Comparison of ENCODE assay signal across 1 cellular context in genomic region chr1:37556712-37557196, GRCh38.
TF ChIP-seq lines count a peak whose summit lies in the region.

Gene DNALI1 (plus strand): TSS chr1:37556940. CDS start chr1:37556995, 55 bp downstream.

TF ChIP-seq in HepG2, 621 proteins besides CTCF, POLR2A, EP300 and RAD21 (continued from another document and continues in another):
- no peak for TF ChIP-seq CERS6 (CRISPR knock-in tag; IDR thresholded peaks at IDR 0.05)
- TF ChIP-seq ZBTB38 (CRISPR knock-in tag; IDR thresholded peaks at IDR 0.05) = peak; percentile 85
- TF ChIP-seq TEAD2 (CRISPR knock-in tag; IDR thresholded peaks at IDR 0.05) = no peak
- peak; percentile 44 for TF ChIP-seq SAP130 (CRISPR knock-in tag; IDR thresholded peaks at IDR 0.05; ENCODE audit: low read depth)
- TF ChIP-seq E2F5 (CRISPR knock-in tag; conservative IDR thresholded peaks at IDR 0.05) = no peak
- TF ChIP-seq BORCS8-MEF2B (CRISPR knock-in tag; IDR thresholded peaks at IDR 0.05) = peak; percentile 17; the same call in 1 of the 2 replicates
- no peak for TF ChIP-seq TOPORS (CRISPR knock-in tag; IDR thresholded peaks at IDR 0.05)
- TF ChIP-seq YEATS4 (CRISPR knock-in tag; IDR thresholded peaks at IDR 0.05; ENCODE audit: borderline replicate concordance) = no peak
- peak; percentile 69 for TF ChIP-seq RFX1 (IDR thresholded peaks at IDR 0.05)
- peak; percentile 48; the same call in 1 of the 2 replicates for TF ChIP-seq TFDP2 (CRISPR knock-in tag; IDR thresholded peaks at IDR 0.05)
- TF ChIP-seq MIER3 (CRISPR knock-in tag; IDR thresholded peaks at IDR 0.05; ENCODE audit: borderline replicate concordance) = no peak
- TF ChIP-seq ZNF775 (CRISPR knock-in tag; IDR thresholded peaks at IDR 0.05; ENCODE audit: borderline replicate concordance) = no peak
- TF ChIP-seq HNF4A (CRISPR knock-in tag; IDR thresholded peaks at IDR 0.05) = no peak
- peak; percentile 73 for TF ChIP-seq PRPF4 (IDR thresholded peaks at IDR 0.05; ENCODE audit: low read depth, low read length, poor library complexity, severe bottlenecking)
- no peak for TF ChIP-seq SNAPC5 (CRISPR knock-in tag; IDR thresholded peaks at IDR 0.05; ENCODE audit: borderline replicate concordance)
- TF ChIP-seq CHD4 (IDR thresholded peaks at IDR 0.05; ENCODE audit: borderline replicate concordance, low read length) = no peak
- TF ChIP-seq ZBTB4 (CRISPR knock-in tag; IDR thresholded peaks at IDR 0.05; ENCODE audit: borderline replicate concordance) = 0 out of 2 replicates have a peak, but pooled peaks have one; percentile 46
- TF ChIP-seq MBNL3 (CRISPR knock-in tag; conservative IDR thresholded peaks at IDR 0.05) = no peak
- no peak for TF ChIP-seq TAF1 (CRISPR knock-in tag; IDR thresholded peaks at IDR 0.05)
- no peak for TF ChIP-seq ZZZ3 (CRISPR knock-in tag; IDR thresholded peaks at IDR 0.05; ENCODE audit: borderline replicate concordance)
- TF ChIP-seq FOXA1 (IDR thresholded peaks at IDR 0.05) = no peak
- 0 out of 2 replicates have a peak, but pooled peaks have one; percentile 20 for TF ChIP-seq FOXA1 (CRISPR knock-in tag; IDR thresholded peaks at IDR 0.05)
- no peak for TF ChIP-seq AGO1 (IDR thresholded peaks at IDR 0.05; ENCODE audit: low read depth, low read length, poor library complexity, severe bottlenecking)
- no peak for TF ChIP-seq ZNF768 (CRISPR knock-in tag; IDR thresholded peaks at IDR 0.05)
- TF ChIP-seq ZNF431 (CRISPR knock-in tag; IDR thresholded peaks at IDR 0.05; ENCODE audit: borderline replicate concordance, low read depth) = no peak
- no peak for TF ChIP-seq NR2C2 (CRISPR knock-in tag; IDR thresholded peaks at IDR 0.05; ENCODE audit: borderline replicate concordance)
- no peak for TF ChIP-seq ZNF138 (CRISPR knock-in tag; IDR thresholded peaks at IDR 0.05; ENCODE audit: low read depth)
- TF ChIP-seq ZFY (CRISPR knock-in tag; IDR thresholded peaks at IDR 0.05) = peak; percentile 18; the same call in 1 of the 2 replicates
- peak; percentile 75 for TF ChIP-seq PATZ1 (CRISPR knock-in tag; IDR thresholded peaks at IDR 0.05)
- no peak for TF ChIP-seq KLF9 (CRISPR knock-in tag; IDR thresholded peaks at IDR 0.05; ENCODE audit: low read depth)
- no peak for TF ChIP-seq KDM5B (CRISPR knock-in tag; IDR thresholded peaks at IDR 0.05; ENCODE audit: borderline replicate concordance)
- no peak for TF ChIP-seq SSRP1 (CRISPR knock-in tag; IDR thresholded peaks at IDR 0.05)
- no peak for TF ChIP-seq HNF4G (IDR thresholded peaks at IDR 0.05; ENCODE audit: borderline replicate concordance, low read depth, low read length)
- no peak for TF ChIP-seq HNF4G (CRISPR knock-in tag; IDR thresholded peaks at IDR 0.05; ENCODE audit: borderline replicate concordance, low read depth)
- peak; percentile 34; the same call in 1 of the 2 replicates for TF ChIP-seq ARID4A (CRISPR knock-in tag; IDR thresholded peaks at IDR 0.05; ENCODE audit: borderline replicate concordance)
- TF ChIP-seq RBM22 (optimal IDR thresholded peaks at IDR 0.05; ENCODE audit: low read length) = no peak
- TF ChIP-seq CSRNP1 (CRISPR knock-in tag; IDR thresholded peaks at IDR 0.05) = no peak
- no peak for TF ChIP-seq SP1 (IDR thresholded peaks at IDR 0.05)
- TF ChIP-seq SP1 (CRISPR knock-in tag; IDR thresholded peaks at IDR 0.05) = peak; percentile 70
- no peak for TF ChIP-seq RAD51 (IDR thresholded peaks at IDR 0.05; ENCODE audit: borderline replicate concordance)
- TF ChIP-seq RFX3 (CRISPR knock-in tag; IDR thresholded peaks at IDR 0.05) = peak; percentile 82
- no peak for TF ChIP-seq SIN3A (IDR thresholded peaks at IDR 0.05; ENCODE audit: borderline replicate concordance, low read depth, low read length)
- peak; percentile 23 for TF ChIP-seq HNRNPLL (IDR thresholded peaks at IDR 0.05; ENCODE audit: low read depth, low read length, poor library complexity, severe bottlenecking)
- TF ChIP-seq ZNF687 (CRISPR knock-in tag; IDR thresholded peaks at IDR 0.05) = peak; percentile 67
- TF ChIP-seq ZFX (CRISPR knock-in tag; IDR thresholded peaks at IDR 0.05; ENCODE audit: low read depth) = peak; percentile 35; the same call in 1 of the 2 replicates
- TF ChIP-seq SRF (IDR thresholded peaks at IDR 0.05; ENCODE audit: low read depth, low read length) = no peak
